Comparison of ENCODE assay signal across 9 cellular contexts in genomic region chr7:96285579-96285978, GRCh38. TPM values are rescaled to one million over a fixed set of nuclear protein-coding genes. Genes with fewer than 3 reads are reported as not detected.
DNase-seq lines count a peak whose midpoint lies in the region; ATAC-seq and FAIRE-seq lines count a peak whose summit lies in the region.
"Had no signal": no experiment of that assay in that cellular context is flagged by ENCODE, and none has a peak within 500 bp of the region (broad histone marks: within the 10 kb centered on the region; RNA-seq: fewer than 3 reads in every experiment).

No MANE protein-coding gene starts in this region.

- CTCF ChIA-PET in CD8-positive, alpha-beta memory T cell (lab: Charles Lee): interaction anchor here (1.0 kb wide), 1 partner anchor 11 kb away, joined by 3 read pairs; no protein-coding TSS in a partner anchor

- no peaks in the 10 kb centered on the region for H3K9me3 ChIP-seq in CD8-positive, alpha-beta memory T cell (ENCODE audit: low read length)
- H3K9me3 ChIP-seq: thoracic aorta had no signal

- H3K36me3 ChIP-seq in CD8-positive, alpha-beta memory T cell (ENCODE audit: insufficient read depth, low read length): no peaks in the 10 kb centered on the region
- H3K36me3 ChIP-seq: thoracic aorta had no signal

- FAIRE-seq in GM19239 (lab: Jason Lieb, UNC): peak; percentile 66
- FAIRE-seq in RCC 7860 (lab: Jason Lieb, UNC): no peak

- POLR2A ChIA-PET in CD8-positive, alpha-beta memory T cell (lab: Charles Lee): interaction anchor here (0.6 to 0.7 kb wide), 2 partner anchors 9 to 37 kb away, joined by 3 to 7 read pairs; partner anchors contain the start of gene SLC25A13

- H3K27me3 Mint-ChIP-seq in CD8-positive, alpha-beta memory T cell: no peaks in the 10 kb centered on the region
- no peaks in the 10 kb centered on the region for H3K27me3 Mint-ChIP-seq in activated T-helper 1 cell treated with anti-CD3 and anti-CD28 coated beads, Interleukin-12 subunit alpha, Interleukin-12 subunit beta, Interleukin-2, Interleukin-4 antibody, amounts not matched to agents 30 ng/mL and 10 ng/mL and 1 ng/mL, durations not matched to agents 14 hours and 24 hours and 36 hours (ENCODE audit: insufficient read depth)

- peak in 3 of 5 donors; percentile 51 to 69 (median 68) for DNase-seq in CD8-positive, alpha-beta memory T cell
- DNase-seq in GM19239 (ENCODE audit: insufficient read length, low spot score) (no peak), retina (no peak), RCC 7860 (ENCODE audit: low spot score) (no peak), Right ventricle myocardium superior (no peak), HuH-7 (ENCODE audit: low spot score) (no peak)
- DNase-seq in activated T-helper 1 cell treated with anti-CD3 and anti-CD28 coated beads, Interleukin-12 subunit alpha, Interleukin-12 subunit beta, Interleukin-2, Interleukin-4 antibody, amounts not matched to agents 30 ng/mL and 10 ng/mL and 1 ng/mL, durations not matched to agents 14 hours and 24 hours and 36 hours (ENCODE audit: low spot score): peak; percentile 50

- no peaks in the 10 kb centered on the region for H3K27me3 ChIP-seq in CD8-positive, alpha-beta memory T cell (ENCODE audit: insufficient read depth, low read length, poor library complexity, severe bottlenecking)

- peaks cover 39 to 46% (median 45%) of the 10 kb centered on the region in 3 donors for H3K4me1 Mint-ChIP-seq in CD8-positive, alpha-beta memory T cell
- H3K4me1 Mint-ChIP-seq in activated T-helper 1 cell treated with anti-CD3 and anti-CD28 coated beads, Interleukin-12 subunit alpha, Interleukin-12 subunit beta, Interleukin-2, Interleukin-4 antibody, amounts not matched to agents 30 ng/mL and 10 ng/mL and 1 ng/mL, durations not matched to agents 14 hours and 24 hours and 36 hours (ENCODE audit: low read depth): peaks cover 51% of the 10 kb centered on the region

- H3K4me3 ChIP-seq in CD8-positive, alpha-beta memory T cell (ENCODE audit: low read length): no peak overlapping the region
- H3K4me3 ChIP-seq: thoracic aorta had no signal

- ATAC-seq in HG03066 (IDR thresholded peaks at IDR 0.05; ENCODE audit: low read depth, unreplicated experiment): peak; percentile 78
- no peak for ATAC-seq in Right ventricle myocardium superior (ENCODE audit: poor library complexity)

- peak overlapping the region; percentile 0 to 86 (median 75) for H3K4me3 Mint-ChIP-seq in CD8-positive, alpha-beta memory T cell
- peak overlapping the region; percentile 66 for H3K4me3 Mint-ChIP-seq in activated T-helper 1 cell treated with anti-CD3 and anti-CD28 coated beads, Interleukin-12 subunit alpha, Interleukin-12 subunit beta, Interleukin-2, Interleukin-4 antibody, amounts not matched to agents 30 ng/mL and 10 ng/mL and 1 ng/mL, durations not matched to agents 14 hours and 24 hours and 36 hours

- H3K9me3 Mint-ChIP-seq in CD8-positive, alpha-beta memory T cell: peaks cover 0 to 3% (median 0%) of the 10 kb centered on the region in 5 donors
- H3K9me3 Mint-ChIP-seq in activated T-helper 1 cell treated with anti-CD3 and anti-CD28 coated beads, Interleukin-12 subunit alpha, Interleukin-12 subunit beta, Interleukin-2, Interleukin-4 antibody, amounts not matched to agents 30 ng/mL and 10 ng/mL and 1 ng/mL, durations not matched to agents 14 hours and 24 hours and 36 hours: peaks cover 14% of the 10 kb centered on the region

- intact Hi-C loops in activated T-helper 1 cell treated with anti-CD3 and anti-CD28 coated beads, Interleukin-12 subunit alpha, Interleukin-12 subunit beta, Interleukin-2, Interleukin-4 antibody, amounts not matched to agents 30 ng/mL and 10 ng/mL and 1 ng/mL, durations not matched to agents 14 hours and 24 hours and 36 hours (cut with micrococcal nuclease): loop anchor here (1.0 to 10.0 kb wide), 5 partner anchors 19 to 829 kb away; partner anchors contain the start of gene SDHAF3
- intact Hi-C loops in Right ventricle myocardium superior (cut with DNase I): no loop called here

- H3K4me1 ChIP-seq in CD8-positive, alpha-beta memory T cell (ENCODE audit: insufficient read depth, low read length): peaks cover 30% of the 10 kb centered on the region

- peak overlapping the region; percentile 33 for H3K27ac ChIP-seq in CD8-positive, alpha-beta memory T cell (ENCODE audit: low read depth, low read length)
- H3K27ac ChIP-seq: thoracic aorta had no signal

- H3K36me3 Mint-ChIP-seq in CD8-positive, alpha-beta memory T cell: peaks cover 2 to 15% (median 5%) of the 10 kb centered on the region in 3 donors
- peaks cover 22% of the 10 kb centered on the region for H3K36me3 Mint-ChIP-seq in activated T-helper 1 cell treated with anti-CD3 and anti-CD28 coated beads, Interleukin-12 subunit alpha, Interleukin-12 subunit beta, Interleukin-2, Interleukin-4 antibody, amounts not matched to agents 30 ng/mL and 10 ng/mL and 1 ng/mL, durations not matched to agents 14 hours and 24 hours and 36 hours (ENCODE audit: low read depth)

- peak overlapping the region; percentile 66 to 99 (median 94) for H3K27ac Mint-ChIP-seq in CD8-positive, alpha-beta memory T cell
- H3K27ac Mint-ChIP-seq in activated T-helper 1 cell treated with anti-CD3 and anti-CD28 coated beads, Interleukin-12 subunit alpha, Interleukin-12 subunit beta, Interleukin-2, Interleukin-4 antibody, amounts not matched to agents 30 ng/mL and 10 ng/mL and 1 ng/mL, durations not matched to agents 14 hours and 24 hours and 36 hours: peak overlapping the region; percentile 93

RNA-seq across cellular contexts. Expression of gene SLC25A13, which starts 36.3 kb away (rescaled TPM):
- 10 to 100 TPM; 10.8 to 13.8 TPM for total RNA-seq in CD8-positive, alpha-beta memory T cell
- polyA plus RNA-seq in CD8-positive, alpha-beta memory T cell: 9.7 TPM
- total RNA-seq in activated T-helper 1 cell treated with anti-CD3 and anti-CD28 coated beads, Interleukin-12 subunit alpha, Interleukin-12 subunit beta, Interleukin-2, Interleukin-4 antibody, amounts not matched to agents 30 ng/mL and 10 ng/mL and 1 ng/mL, durations not matched to agents 14 hours and 24 hours and 36 hours: 18.5 and 21.0 TPM in 2 replicates
- 11.6 TPM for total RNA-seq in Right ventricle myocardium superior

Comparison
In these comparisons a context has a peak if more than half of its experiments do, and no peak if none do; other contexts are left out.
1. DNase-seq: peak in CD8-positive, alpha-beta memory T cell (3 of 5) and activated T-helper 1 cell treated with anti-CD3 and anti-CD28 coated beads, Interleukin-12 subunit alpha, Interleukin-12 subunit beta, Interleukin-2, Interleukin-4 antibody, amounts not matched to agents 30 ng/mL and 10 ng/mL and 1 ng/mL, durations not matched to agents 14 hours and 24 hours and 36 hours (single experiment); none in GM19239 (single experiment), retina (single experiment), RCC 7860 (single experiment), Right ventricle myocardium superior (single experiment) and HuH-7 (single experiment).